ENCODE assay signal across 20 cellular contexts in the genomic region with DNA sequence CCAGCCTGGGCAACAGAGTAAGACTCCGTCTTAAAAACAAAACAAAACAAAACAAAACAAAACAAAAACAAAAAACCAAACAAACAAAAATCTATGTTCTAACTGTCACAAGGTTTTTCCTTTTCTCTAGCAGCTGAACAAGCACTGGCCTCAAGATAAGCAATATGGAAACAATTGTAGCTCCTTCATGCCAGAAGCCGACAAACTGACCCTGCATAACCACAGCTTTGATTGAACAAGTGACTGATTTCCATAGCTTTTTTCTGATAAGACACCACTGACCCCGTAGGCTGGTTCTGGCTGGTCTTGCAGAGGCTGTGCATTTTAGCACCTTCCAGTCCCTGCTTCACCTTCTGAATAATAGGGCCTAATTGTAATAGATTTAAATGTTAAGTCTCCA. TPM values are rescaled to one million over a fixed set of nuclear protein-coding genes. Genes with fewer than 3 reads are reported as not detected.
DNase-seq lines count a peak whose midpoint lies in the region; ATAC-seq and TF ChIP-seq lines count a peak whose summit lies in the region.
"Had no signal": no experiment of that assay in that cellular context is flagged by ENCODE, and none has a peak within 500 bp of the region (broad histone marks: within the 10 kb centered on the region; RNA-seq: fewer than 3 reads in every experiment).

No MANE protein-coding gene starts in this region.

- H3K4me1 Mint-ChIP-seq in GM23338 (no peaks in the 10 kb centered on the region), endothelial cell (ENCODE audit: unreplicated experiment) (no peaks in the 10 kb centered on the region)

- H3K4me3 Mint-ChIP-seq in GM23338, result no peak overlapping the region
- no peak overlapping the region for H3K4me3 Mint-ChIP-seq in endothelial cell (ENCODE audit: unreplicated experiment)
- H3K4me3 Mint-ChIP-seq: CD4-positive, alpha-beta T cell; IgD-negative memory B cell had no signal

- DNase-seq in GM23338 (ENCODE audit: low spot score) (no peak), OCI-M1 (lab: John Stamatoyannopoulos, UW) (peak; percentile 54), osteoblast (ENCODE audit: insufficient read length, low spot score, missing footprints) (no peak), testis (peak; percentile 80), tibial artery (no peak), adrenal gland (no peak), endothelial cell (ENCODE audit: low spot score) (no peak)
- DNase-seq: AML-193; Caco-2; CD4-positive, alpha-beta T cell; GDM1 had no signal

- H3K27ac ChIP-seq in GM23338 (ENCODE audit: low read depth) (no peak overlapping the region), osteoblast (ENCODE audit: low read depth, low read length) (no peak overlapping the region), testis (peak overlapping the region in 1 of 2 donors; percentile 63), tibial artery (no peak overlapping the region), adrenal gland (no peak overlapping the region)
- H3K27ac ChIP-seq: 22Rv1, A549, C4-2B had no signal

- intact Hi-C loops in testis (cut with DNase I; ENCODE audit: low total_unique reads), result no loop called here
- intact Hi-C loops in tibial artery (cut with DNase I; ENCODE audit: low total_unique reads), result loop anchor here (10.0 kb wide), 1 partner anchor 97 kb away; a partner anchor contains a TSS
- intact Hi-C loops in adrenal gland (cut with DNase I), result loop anchor here in 1 of 2 donors (10.0 kb wide), 1 partner anchor 107 kb away; no protein-coding TSS in a partner anchor

- no peak overlapping the region for H3K4me2 ChIP-seq in GM23338
- H3K4me2 ChIP-seq in osteoblast (ENCODE audit: insufficient read depth, low read length), result no peak overlapping the region
- H3K4me2 ChIP-seq: A549 had no signal

- H3F3A ChIP-seq in GM23338 (replicated peaks; ENCODE audit: low read depth), result no peaks in the 10 kb centered on the region

- H3K4me1 ChIP-seq in GM23338 (ENCODE audit: insufficient read depth) (no peaks in the 10 kb centered on the region), osteoblast (ENCODE audit: insufficient read depth, low read length) (no peaks in the 10 kb centered on the region), testis (peaks cover 10% of the 10 kb centered on the region), tibial artery (no peaks in the 10 kb centered on the region), adrenal gland (replicated peaks in 1 of 2) (no peaks in the 10 kb centered on the region)
- H3K4me1 ChIP-seq: Caco-2, HAP-1 had no signal

- no peaks in the 10 kb centered on the region for H3K9me3 Mint-ChIP-seq in GM23338
- no peaks in the 10 kb centered on the region for H3K9me3 Mint-ChIP-seq in endothelial cell (ENCODE audit: unreplicated experiment)
- H3K9me3 Mint-ChIP-seq: CD4-positive, alpha-beta T cell; IgD-negative memory B cell had no signal

- 45 to 71% methylated on average over 3 of the region's 3 CpGs for WGBS in testis, 2 donors
- WGBS in adrenal gland, 4 donors, result 74 to 81% (median 76%) methylated on average over 3 of the region's 3 CpGs

- H2AFZ ChIP-seq in GM23338 (peak overlapping the region; percentile 39; the same call in 1 of the 2 replicates), osteoblast (ENCODE audit: low read length) (peak overlapping the region; percentile 35)

- no peaks in the 10 kb centered on the region for H3K36me3 Mint-ChIP-seq in GM23338 (ENCODE audit: low read depth)
- H3K36me3 Mint-ChIP-seq in endothelial cell (ENCODE audit: low read depth, unreplicated experiment), result no peaks in the 10 kb centered on the region
- H3K36me3 Mint-ChIP-seq: IgD-negative memory B cell had no signal

- no peak overlapping the region for H3K4me3 ChIP-seq in GM23338
- no peak overlapping the region for H3K4me3 ChIP-seq in osteoblast (ENCODE audit: insufficient read depth, low read length)
- no peak overlapping the region for H3K4me3 ChIP-seq in testis
- H3K4me3 ChIP-seq in tibial artery, result no peak overlapping the region
- no peak overlapping the region for H3K4me3 ChIP-seq in adrenal gland
- H3K4me3 ChIP-seq: A549, HAP-1 had no signal

- H3K9me2 ChIP-seq in GM23338 (ENCODE audit: insufficient read depth), result no peaks in the 10 kb centered on the region

- H3K27me3 ChIP-seq in GM23338 (ENCODE audit: insufficient read depth), result no peaks in the 10 kb centered on the region
- H3K27me3 ChIP-seq in osteoblast (ENCODE audit: insufficient read depth, low read length), result no peaks in the 10 kb centered on the region
- H3K27me3 ChIP-seq in testis, result no peaks in the 10 kb centered on the region
- peaks cover 0 to 11% of the 10 kb centered on the region in 2 donors for H3K27me3 ChIP-seq in tibial artery
- H3K27me3 ChIP-seq in adrenal gland, result no peaks in the 10 kb centered on the region

- TF ChIP-seq POLR2A in testis (IDR thresholded peaks at IDR 0.05) (no peak), adrenal gland (IDR thresholded peaks at IDR 0.05) (no peak)

- H3K27me3 Mint-ChIP-seq in GM23338 (ENCODE audit: insufficient read depth, low read depth, poor library complexity) (no peaks in the 10 kb centered on the region), endothelial cell (ENCODE audit: unreplicated experiment) (no peaks in the 10 kb centered on the region)
- H3K27me3 Mint-ChIP-seq: CD4-positive, alpha-beta T cell; IgD-negative memory B cell had no signal

- no peak overlapping the region for H3K27ac Mint-ChIP-seq in GM23338
- H3K27ac Mint-ChIP-seq in endothelial cell (ENCODE audit: unreplicated experiment), result no peak overlapping the region
- H3K27ac Mint-ChIP-seq: CD4-positive, alpha-beta T cell; IgD-negative memory B cell had no signal

- TF ChIP-seq CTCF in GM23338 (conservative IDR thresholded peaks at IDR 0.05; ENCODE audit: low read depth in 2 of 2), result no peak
- TF ChIP-seq CTCF in osteoblast (IDR thresholded peaks at IDR 0.05; ENCODE audit: extremely low read depth, low read depth, low read length), result no peak
- TF ChIP-seq CTCF in testis (IDR thresholded peaks at IDR 0.05), result no peak
- TF ChIP-seq CTCF in tibial artery (IDR thresholded peaks at IDR 0.05), result no peak
- no peak for TF ChIP-seq CTCF in adrenal gland (IDR thresholded peaks at IDR 0.05)
- no peak for TF ChIP-seq CTCF in endothelial cell (IDR thresholded peaks at IDR 0.05; ENCODE audit: unreplicated experiment)

- H3K9me3 ChIP-seq in osteoblast (ENCODE audit: low read depth, low read length) (no peaks in the 10 kb centered on the region), testis (no peaks in the 10 kb centered on the region), tibial artery (no peaks in the 10 kb centered on the region), adrenal gland (replicated peaks in 1 of 3) (no peaks in the 10 kb centered on the region)
- H3K9me3 ChIP-seq: A549, Caco-2, HAP-1 had no signal

- H4K20me1 ChIP-seq in GM23338 (replicated peaks; ENCODE audit: insufficient read depth) (no peaks in the 10 kb centered on the region), osteoblast (ENCODE audit: insufficient read depth, low read length) (no peaks in the 10 kb centered on the region)

- no peaks in the 10 kb centered on the region for H3K79me2 ChIP-seq in GM23338 (replicated peaks; ENCODE audit: insufficient read depth)
- no peaks in the 10 kb centered on the region for H3K79me2 ChIP-seq in osteoblast (ENCODE audit: insufficient read depth, low read length)

- H3K36me3 ChIP-seq in GM23338 (ENCODE audit: insufficient read depth) (no peaks in the 10 kb centered on the region), osteoblast (ENCODE audit: insufficient read depth, low read length) (no peaks in the 10 kb centered on the region), testis (ENCODE audit: low read depth, missing control alignments) (no peaks in the 10 kb centered on the region), tibial artery (no peaks in the 10 kb centered on the region), adrenal gland (replicated peaks in 1 of 2) (no peaks in the 10 kb centered on the region)
- H3K36me3 ChIP-seq: HAP-1 had no signal

- no peak for ATAC-seq in GM23338
- ATAC-seq: A549, HepG2 had no signal

TF ChIP-seq in GM23338, 12 proteins besides CTCF, POLR2A, EP300 and RAD21 (continues in another document):
- TF ChIP-seq EZH2 (IDR thresholded peaks at IDR 0.05; ENCODE audit: low read depth, unreplicated experiment), result no peak
- TF ChIP-seq JUNB (IDR thresholded peaks at IDR 0.05; ENCODE audit: unreplicated experiment), result no peak
- no peak for TF ChIP-seq ZNF114 (CRISPR knock-in tag; IDR thresholded peaks at IDR 0.05)
- TF ChIP-seq, protein P1, sequence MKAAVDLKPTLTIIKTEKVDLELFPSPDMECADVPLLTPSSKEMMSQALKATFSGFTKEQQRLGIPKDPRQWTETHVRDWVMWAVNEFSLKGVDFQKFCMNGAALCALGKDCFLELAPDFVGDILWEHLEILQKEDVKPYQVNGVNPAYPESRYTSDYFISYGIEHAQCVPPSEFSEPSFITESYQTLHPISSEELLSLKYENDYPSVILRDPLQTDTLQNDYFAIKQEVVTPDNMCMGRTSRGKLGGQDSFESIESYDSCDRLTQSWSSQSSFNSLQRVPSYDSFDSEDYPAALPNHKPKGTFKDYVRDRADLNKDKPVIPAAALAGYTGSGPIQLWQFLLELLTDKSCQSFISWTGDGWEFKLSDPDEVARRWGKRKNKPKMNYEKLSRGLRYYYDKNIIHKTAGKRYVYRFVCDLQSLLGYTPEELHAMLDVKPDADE (IDR thresholded peaks at IDR 0.05), result no peak

RNA-seq across cellular contexts. Expression of a gene that starts 49.5 kb away (rescaled TPM):
- total RNA-seq in GM23338 (2014; rRNA removed; shearing (Covaris generic)), result 1.8 and 1.9 TPM in 2 replicates
- polyA plus RNA-seq in GM23338 (2016; fragmentation: Nextera tagmentation; extraction: Ambion mirVana) (0.24 and 0.26 TPM in 2 replicates), testis (ENCODE audit: insufficient read depth, low read depth, low replicate concordance) (1.0 TPM), adrenal gland (1 to 10 TPM in 1 of 3 donors, under 1 TPM in 2; 0.16 to 1.1 (median 0.24) TPM)
- total RNA-seq in osteoblast (1.4 and 1.8 TPM in 2 replicates), testis (1 to 10 TPM; 1.3 to 1.6 TPM), adrenal gland (1 to 10 TPM in 3 of 8 donors, under 1 TPM in 5; 0.39 to 3.0 (median 0.84) TPM), endothelial cell (ENCODE audit: unreplicated experiment) (1.6 TPM)

RNA-seq across cellular contexts. Expression of a gene that starts 59.8 kb away (rescaled TPM):
- 0.10 TPM in 1 of 2 replicates, not detected in the other for total RNA-seq in GM23338 (2014; rRNA removed; shearing (Covaris generic))
- polyA plus RNA-seq in GM23338 (2016; fragmentation: Nextera tagmentation; extraction: Ambion mirVana) (not detected in 2 replicates), testis (ENCODE audit: insufficient read depth, low read depth, low replicate concordance) (1.9 TPM), adrenal gland (under 1 TPM in 2 of 3 donors, not detected in 1; 0.09 to 0.13 TPM)
- total RNA-seq in osteoblast (not detected in 2 replicates), testis (1 to 10 TPM in 1 of 2 donors, not detected in 1; 1.0 TPM), adrenal gland (under 1 TPM in 1 of 8 donors, not detected in 7; 0.29 TPM), endothelial cell (ENCODE audit: unreplicated experiment) (not detected)
- total RNA-seq: Caco-2; CD4-positive, alpha-beta T cell; Daoy; H4; HepG2 had no signal
- polyA plus RNA-seq: A549, BJ, HepG2, IgD-negative memory B cell had no signal

Comparison
In these comparisons a context has a peak if more than half of its experiments do, and no peak if none do; other contexts are left out.
1. DNase-seq: peak in OCI-M1 (single experiment) and testis (single experiment); none in GM23338 (single experiment), osteoblast (single experiment), tibial artery (0 of 2), adrenal gland (0 of 7) and endothelial cell (single experiment).